Comparison of ENCODE assay signal across 17 cellular contexts in the genomic region with DNA sequence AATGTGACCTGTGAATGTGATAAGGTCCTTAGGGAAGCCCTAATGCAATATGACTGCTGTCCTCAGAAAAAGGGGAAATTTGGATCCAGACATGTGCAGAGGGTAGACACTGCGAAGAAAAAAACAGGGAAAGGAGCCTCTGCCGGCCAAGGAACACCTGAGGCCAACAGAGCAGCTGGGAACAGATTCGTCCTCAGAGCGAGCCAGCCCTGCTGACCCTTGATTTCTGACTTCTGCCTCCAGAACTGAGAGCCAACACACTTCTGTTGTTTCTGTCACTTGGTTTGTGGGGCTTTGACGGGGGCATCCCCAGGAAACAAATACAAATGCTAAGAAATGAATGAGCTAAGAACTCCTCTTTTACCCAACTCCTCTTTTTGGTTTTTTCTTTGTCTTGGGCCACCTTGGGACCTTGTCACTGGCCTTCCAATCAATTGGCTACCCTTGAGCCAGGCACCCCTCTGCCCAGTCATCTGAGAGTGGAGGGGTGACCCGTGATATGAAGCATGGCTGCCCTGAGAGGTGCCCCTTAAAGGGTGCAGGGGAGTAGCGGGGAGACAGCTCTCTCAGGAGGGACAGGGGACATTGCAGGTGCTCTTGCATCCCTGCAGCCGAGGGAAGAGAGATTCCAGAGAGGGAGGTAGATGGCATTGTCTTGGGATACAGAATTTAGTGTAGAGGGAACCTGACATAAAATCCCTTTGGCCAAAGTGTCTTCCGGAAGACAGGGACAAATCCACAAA. TPM values are rescaled to one million over a fixed set of nuclear protein-coding genes. Genes with fewer than 3 reads are reported as not detected.
A peak's percentile ranks its signal among the peaks of the same experiment; 100 is the strongest.
DNase-seq lines count a peak whose midpoint lies in the region; ATAC-seq and TF ChIP-seq lines count a peak whose summit lies in the region.
"Had no signal": no experiment of that assay in that cellular context is flagged by ENCODE, and none has a peak within 500 bp of the region (broad histone marks: within the 10 kb centered on the region; RNA-seq: fewer than 3 reads in every experiment).

No MANE protein-coding gene starts in this region.

- H3K9me2 ChIP-seq in GM23248 (ENCODE audit: insufficient read depth) = no peaks in the 10 kb centered on the region

- TF ChIP-seq EP300 in stomach (IDR thresholded peaks at IDR 0.05) = no peak

- no peaks in the 10 kb centered on the region for H3K36me3 ChIP-seq in GM23248 (ENCODE audit: low read depth)
- H3K36me3 ChIP-seq in ascending aorta = no peaks in the 10 kb centered on the region
- no peaks in the 10 kb centered on the region for H3K36me3 ChIP-seq in muscle layer of colon (ENCODE audit: insufficient read depth, low read length)
- no peaks in the 10 kb centered on the region for H3K36me3 ChIP-seq in stomach
- H3K36me3 ChIP-seq in mammary epithelial cell (ENCODE audit: insufficient read depth, low read length) = no peaks in the 10 kb centered on the region

- H3K79me2 ChIP-seq in GM23248 (ENCODE audit: insufficient read depth) (no peaks in the 10 kb centered on the region), mammary epithelial cell (ENCODE audit: insufficient read depth, low read length) (no peaks in the 10 kb centered on the region)

- H3K4me3 ChIP-seq in GM23248 (0 out of 2 replicates have a peak overlapping the region, but pooled peaks have one; percentile 35), ascending aorta (peak overlapping the region in 1 of 2 donors; percentile 8), muscle layer of colon (ENCODE audit: low read depth in 1 of 2, low read length in 2 of 2) (peak overlapping the region in 1 of 2 donors; percentile 47), stomach (no peak overlapping the region), mammary epithelial cell (replicated peaks in 1 of 3; ENCODE audit: insufficient read depth in 1 of 3, low read depth in 2 of 3, low read length in 3 of 3) (no peak overlapping the region)
- H3K4me3 ChIP-seq: coronary artery had no signal

- H3K27ac ChIP-seq in GM23248 (no peak overlapping the region), ascending aorta (peak overlapping the region; percentile 86 to 87), muscle layer of colon (ENCODE audit: low read depth, low read length) (peak overlapping the region; percentile 70), stomach (peak overlapping the region in 4 of 5 donors; percentile 20 to 78 (median 76)), mammary epithelial cell (ENCODE audit: insufficient read depth, low read depth, low read length) (no peak overlapping the region)

- CTCF ChIA-PET in mammary epithelial cell (lab: Charles Lee; ENCODE audit: low non-redundant PET) = no interaction called here

- H2AFZ ChIP-seq in GM23248 (no peak overlapping the region), mammary epithelial cell (ENCODE audit: low read depth, low read length) (no peak overlapping the region)

- 62% methylated on average over 9 of the region's 9 CpGs for WGBS in GM23248 (ENCODE audit: low coverage in 1 of 2, low lambda C conversion rate in 2 of 2, missing lambda C conversion rate in 2 of 2), 2 experiments
- WGBS in stomach, 5 donors = 74 to 87% (median 82%) methylated on average over 9 of the region's 9 CpGs
- 83% methylated on average over 8 of the region's 9 CpGs for WGBS in mammary epithelial cell (ENCODE audit: low coverage, missing lambda C conversion rate)

- DNase-seq in GM23248 = no peak
- DNase-seq in ascending aorta (ENCODE audit: low spot score in 2 of 2) = peak in 1 of 2 donors; percentile 58
- DNase-seq in stomach = no peak
- no peak for DNase-seq in stimulated activated CD4-positive, alpha-beta T cell treated with anti-CD3 and anti-CD28 coated beads, Interleukin-2, amount 100 ng/mL, for 24 hours
- no peak for DNase-seq in mammary epithelial cell
- no peak for DNase-seq in EL
- DNase-seq: activated naive CD4-positive, alpha-beta T cell treated with anti-CD3 and anti-CD28 coated beads, Interleukin-2, amount 10 ng/mL, durations not matched to agents 7 days and 5 days; activated T-cell treated with anti-CD3 and anti-CD28 coated beads for 4 hours; CD8-positive, alpha-beta T cell; foreskin melanocyte; naive thymus-derived CD4-positive, alpha-beta T cell; NCI-H1694 had no signal

- H3K27me3 ChIP-seq in GM23248 (replicated peaks; ENCODE audit: insufficient read depth) (peaks cover 13% of the 10 kb centered on the region), ascending aorta (no peaks in the 10 kb centered on the region), muscle layer of colon (ENCODE audit: control insufficient read depth in 1 of 2, insufficient read depth in 2 of 2, low read length in 2 of 2) (no peaks in the 10 kb centered on the region), stomach (no peaks in the 10 kb centered on the region), mammary epithelial cell (ENCODE audit: insufficient read depth, low read length) (no peaks in the 10 kb centered on the region)

- H4K20me1 ChIP-seq in GM23248 (ENCODE audit: insufficient read depth) = no peaks in the 10 kb centered on the region
- H4K20me1 ChIP-seq in mammary epithelial cell (ENCODE audit: insufficient read depth, low read length) = no peaks in the 10 kb centered on the region

- H3K9me3 ChIP-seq in GM23248 (ENCODE audit: low read depth) (no peaks in the 10 kb centered on the region), ascending aorta (no peaks in the 10 kb centered on the region), muscle layer of colon (ENCODE audit: low read length) (no peaks in the 10 kb centered on the region), stomach (no peaks in the 10 kb centered on the region), mammary epithelial cell (replicated peaks; ENCODE audit: insufficient read depth, low read length) (no peaks in the 10 kb centered on the region)

- no peak for TF ChIP-seq CTCF in ascending aorta (IDR thresholded peaks at IDR 0.05)
- TF ChIP-seq CTCF in stomach (IDR thresholded peaks at IDR 0.05) = no peak
- TF ChIP-seq CTCF in mammary epithelial cell (conservative IDR thresholded peaks at IDR 0.05 in 1 of 2, IDR thresholded peaks at IDR 0.05 in 1 of 2; ENCODE audit: extremely low read depth in 1 of 2, insufficient read depth in 1 of 2, low read depth in 1 of 2, low read length in 2 of 2) = no peak

- in situ Hi-C loops in GM23248 (cut with MboI) = no loop called here
- in situ Hi-C loops in mammary epithelial cell (cut with MboI; ENCODE audit: low sequenced_read_pairs in 2 of 2) = no loop called here

- H3K4me1 ChIP-seq in GM23248 (ENCODE audit: insufficient read depth) (peaks cover 6% of the 10 kb centered on the region; the same call in 1 of the 2 replicates), ascending aorta (peaks cover 3 to 16% of the 10 kb centered on the region in 2 donors), muscle layer of colon (ENCODE audit: insufficient read depth, low read length) (peaks cover 62% of the 10 kb centered on the region), stomach (peaks cover 0 to 46% (median 31%) of the 10 kb centered on the region in 4 donors), mammary epithelial cell (ENCODE audit: insufficient read depth, low read length) (no peaks in the 10 kb centered on the region)

- H3K4me2 ChIP-seq in GM23248 (ENCODE audit: unreplicated experiment) (no peak overlapping the region), mammary epithelial cell (ENCODE audit: insufficient read depth, low read depth, low read length) (no peak overlapping the region)

- dilution Hi-C loops in mammary epithelial cell (cut with HindIII; ENCODE audit: low sequenced_read_pairs) = no loop called here

- no peak for ATAC-seq in GM19467 (IDR thresholded peaks at IDR 0.05; ENCODE audit: unreplicated experiment)
- ATAC-seq: CD8-positive, alpha-beta T cell; left lobe of liver; naive thymus-derived CD4-positive, alpha-beta T cell; stimulated activated memory B cell treated with anti-CD40 and anti-IgM and Interleukin-4, amounts not matched to agents 10 μg/mL and 1 μg/mL and 100 μg/mL, for 72 hours had no signal

- no TSS peak for BruUV-seq in mammary epithelial cell (replicated peaks; lab: Mats Ljungman, UMichigan)

- H3K9ac ChIP-seq in GM23248 (no peak overlapping the region), muscle layer of colon (ENCODE audit: low read length) (peak overlapping the region; percentile 54), mammary epithelial cell (ENCODE audit: insufficient read depth, low read length) (no peak overlapping the region)

- no peaks in the 10 kb centered on the region for H3F3A ChIP-seq in GM23248 (ENCODE audit: insufficient read depth)

- intact Hi-C loops in ascending aorta (cut with DNase I) (loop anchor here (5.0 kb wide), 1 partner anchor 39 kb away; no protein-coding TSS in a partner anchor), stomach (cut with DNase I; ENCODE audit: low total_unique reads) (no loop called here), mammary epithelial cell (cut with micrococcal nuclease) (no loop called here)

- no peak for TF ChIP-seq POLR2A in stomach (IDR thresholded peaks at IDR 0.05)

RNA-seq across cellular contexts. Expression of gene TMOD1, which starts 16.9 kb away (rescaled TPM):
- 1.3 TPM in 1 of 2 replicates, not detected in the other for total RNA-seq in GM23248 (2014; rRNA removed; shearing (Covaris generic))
- polyA plus RNA-seq in GM23248 (2016; fragmentation: Nextera tagmentation; extraction: Ambion mirVana) (0.34 and 0.43 TPM in 2 replicates), stomach (10 to 100 TPM in 2 of 3 donors, 1 to 10 TPM in 1; 4.9 to 13.0 (median 12.8) TPM), mammary epithelial cell (0.08 TPM)
- total RNA-seq in ascending aorta (17.1 TPM), stomach (10 to 100 TPM in 2 of 5 donors, 1 to 10 TPM in 3; 4.6 to 34.8 (median 9.6) TPM), mammary epithelial cell (under 1 TPM in 1 of 2 donors, not detected in 1; 0.19 TPM)
- not detected for polyA minus RNA-seq in mammary epithelial cell

Comparison
In these comparisons a context has a peak if more than half of its experiments do, and no peak if none do; other contexts are left out.
1. H3K27ac ChIP-seq: peak in ascending aorta (2 of 2), muscle layer of colon (single experiment) and stomach (4 of 5); none in GM23248 (single experiment) and mammary epithelial cell (single experiment).